8 cellular contexts compared by ENCODE assay signal in the genomic region with DNA sequence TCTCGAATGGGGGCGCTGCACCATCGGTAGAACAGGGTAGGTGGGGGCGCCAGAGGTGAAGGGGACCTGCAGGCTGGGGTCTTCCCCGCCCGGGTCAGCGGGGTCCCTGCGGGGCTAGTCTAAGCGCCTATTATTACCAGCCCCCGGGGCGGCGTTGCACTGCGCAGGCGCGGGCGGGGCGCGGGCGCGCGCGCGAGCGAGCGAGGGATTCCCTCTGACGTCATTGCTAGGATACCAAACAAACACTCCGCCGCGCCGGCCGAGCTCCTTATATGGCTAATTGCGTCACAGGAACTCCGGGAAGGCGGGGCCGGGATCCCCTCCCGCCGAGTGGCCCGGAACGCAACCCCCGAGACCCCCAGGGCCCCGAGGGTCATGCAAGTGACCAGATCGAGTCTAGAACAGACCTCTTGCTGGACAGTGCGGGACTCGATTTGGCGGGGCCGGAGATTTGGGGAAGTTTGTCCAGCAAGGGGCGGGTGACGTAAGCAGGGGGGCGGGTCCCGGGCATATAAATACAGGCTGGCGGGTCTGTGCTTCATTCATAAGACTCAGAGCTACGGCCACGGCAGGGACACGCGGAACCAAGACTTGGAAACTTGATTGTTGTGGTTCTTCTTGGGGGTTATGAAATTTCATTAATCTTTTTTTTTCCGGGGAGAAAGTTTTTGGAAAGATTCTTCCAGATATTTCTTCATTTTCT. TPM values are rescaled to one million over a fixed set of nuclear protein-coding genes. Genes with fewer than 3 reads are reported as not detected.
DNase-seq lines count a peak whose midpoint lies in the region; ATAC-seq, FAIRE-seq and TF ChIP-seq lines count a peak whose summit lies in the region.

Gene FOSB (plus strand): TSS at position 541 of the 703 bp plus-strand sequence. CDS start 591 bp downstream, outside the sequence.

- peak within 1 kb of the TSS; percentile 33 for H3K27ac ChIP-seq in KOPT-K1 (ENCODE audit: low read depth, low read length, poor library complexity, severe bottlenecking)

- peak within 1 kb of the TSS; percentile 89 for H3K4me3 Mint-ChIP-seq in activated T-helper 17 cell treated with anti-CD3 and anti-CD28 coated beads, Interleukin-2, amount 50 U/mL, for 72 hours
- H3K4me3 Mint-ChIP-seq in naive thymus-derived CD8-positive, alpha-beta T cell, result peak within 1 kb of the TSS; percentile 91 to 98 (median 94)
- H3K4me3 Mint-ChIP-seq in stimulated activated naive B cell treated with anti-CD40 and anti-IgM and Interleukin-4, amounts not matched to agents 10 μg/mL and 1 μg/mL and 100 μg/mL, for 72 hours, result peak within 1 kb of the TSS; percentile 91 to 93

- no peaks in the 10 kb centered on the region for H3K27me3 Mint-ChIP-seq in activated T-helper 17 cell treated with anti-CD3 and anti-CD28 coated beads, Interleukin-2, amount 50 U/mL, for 72 hours
- peaks cover 4 to 33% (median 13%) of the 10 kb centered on the region in 5 donors for H3K27me3 Mint-ChIP-seq in naive thymus-derived CD8-positive, alpha-beta T cell
- H3K27me3 Mint-ChIP-seq in stimulated activated naive B cell treated with anti-CD40 and anti-IgM and Interleukin-4, amounts not matched to agents 10 μg/mL and 1 μg/mL and 100 μg/mL, for 72 hours, result peaks cover 9 to 21% of the 10 kb centered on the region in 2 donors

- no peak for FAIRE-seq in D721Med (lab: Jason Lieb, UNC)

- no peaks in the 10 kb centered on the region for H3K36me3 ChIP-seq in KOPT-K1 (ENCODE audit: insufficient read depth, low read length)

- H3K9me3 ChIP-seq in KOPT-K1 (ENCODE audit: insufficient read depth, low read length, poor library complexity, severe bottlenecking), result no peaks in the 10 kb centered on the region

- H3K36me3 Mint-ChIP-seq in activated T-helper 17 cell treated with anti-CD3 and anti-CD28 coated beads, Interleukin-2, amount 50 U/mL, for 72 hours (ENCODE audit: low read depth), result peaks cover 50% of the 10 kb centered on the region
- peaks cover 0 to 5% (median 0%) of the 10 kb centered on the region in 3 donors for H3K36me3 Mint-ChIP-seq in naive thymus-derived CD8-positive, alpha-beta T cell
- H3K36me3 Mint-ChIP-seq in stimulated activated naive B cell treated with anti-CD40 and anti-IgM and Interleukin-4, amounts not matched to agents 10 μg/mL and 1 μg/mL and 100 μg/mL, for 72 hours, result peaks cover under 1 to 17% of the 10 kb centered on the region in 2 donors

- peaks cover 8% of the 10 kb centered on the region for H3K4me1 Mint-ChIP-seq in activated T-helper 17 cell treated with anti-CD3 and anti-CD28 coated beads, Interleukin-2, amount 50 U/mL, for 72 hours
- H3K4me1 Mint-ChIP-seq in naive thymus-derived CD8-positive, alpha-beta T cell, result peaks cover 21 to 53% (median 33%) of the 10 kb centered on the region in 4 donors
- H3K4me1 Mint-ChIP-seq in stimulated activated naive B cell treated with anti-CD40 and anti-IgM and Interleukin-4, amounts not matched to agents 10 μg/mL and 1 μg/mL and 100 μg/mL, for 72 hours, result peaks cover 53 to 63% of the 10 kb centered on the region in 2 donors

- H3K4me3 ChIP-seq in fibroblast of mammary gland (ENCODE audit: control insufficient read depth, low read depth, low read length), result peak within 1 kb of the TSS; percentile 93

- H3K9me3 Mint-ChIP-seq in activated T-helper 17 cell treated with anti-CD3 and anti-CD28 coated beads, Interleukin-2, amount 50 U/mL, for 72 hours, result no peaks in the 10 kb centered on the region
- H3K9me3 Mint-ChIP-seq in naive thymus-derived CD8-positive, alpha-beta T cell, result no peaks in the 10 kb centered on the region
- H3K9me3 Mint-ChIP-seq in stimulated activated naive B cell treated with anti-CD40 and anti-IgM and Interleukin-4, amounts not matched to agents 10 μg/mL and 1 μg/mL and 100 μg/mL, for 72 hours, result no peaks in the 10 kb centered on the region

- ATAC-seq in GM21526 (IDR thresholded peaks at IDR 0.05; ENCODE audit: low FRiP score, unreplicated experiment), result peak; percentile 41
- peak; percentile 34 for ATAC-seq in activated T-helper 17 cell treated with anti-CD3 and anti-CD28 coated beads, Interleukin-2, amount 50 U/mL, for 72 hours (replicated peaks)
- ATAC-seq in naive thymus-derived CD8-positive, alpha-beta T cell, result peak; percentile 13 to 21
- peak; percentile 22 to 39 for ATAC-seq in stimulated activated naive B cell treated with anti-CD40 and anti-IgM and Interleukin-4, amounts not matched to agents 10 μg/mL and 1 μg/mL and 100 μg/mL, for 72 hours (replicated peaks)

- peak; percentile 91 for DNase-seq in D721Med (ENCODE audit: insufficient read length, low spot score)
- peak; percentile 97 for DNase-seq in RKO (ENCODE audit: low spot score)
- DNase-seq in fibroblast of mammary gland (ENCODE audit: low read depth), result peak; percentile 92
- DNase-seq in naive thymus-derived CD8-positive, alpha-beta T cell, result peak; percentile 91 to 100 (median 96)
- DNase-seq in stimulated activated naive B cell treated with anti-CD40 and anti-IgM and Interleukin-4, amounts not matched to agents 10 μg/mL and 1 μg/mL and 100 μg/mL, for 72 hours, result peak; percentile 89

- TF ChIP-seq CTCF in D721Med (IDR thresholded peaks at IDR 0.05; ENCODE audit: insufficient read depth, missing control alignments) (no peak), fibroblast of mammary gland (conservative IDR thresholded peaks at IDR 0.05; ENCODE audit: control insufficient read depth, insufficient read depth, low read depth, low read length) (no peak)

- peak within 1 kb of the TSS; percentile 96 for H3K27ac Mint-ChIP-seq in activated T-helper 17 cell treated with anti-CD3 and anti-CD28 coated beads, Interleukin-2, amount 50 U/mL, for 72 hours
- peak within 1 kb of the TSS; percentile 85 to 100 (median 99) for H3K27ac Mint-ChIP-seq in naive thymus-derived CD8-positive, alpha-beta T cell
- H3K27ac Mint-ChIP-seq in stimulated activated naive B cell treated with anti-CD40 and anti-IgM and Interleukin-4, amounts not matched to agents 10 μg/mL and 1 μg/mL and 100 μg/mL, for 72 hours, result peak within 1 kb of the TSS; percentile 99

- POLR2A ChIA-PET in naive thymus-derived CD8-positive, alpha-beta T cell (lab: Charles Lee), result interaction anchor here (0.6 to 5.6 kb wide), 14 partner anchors 10 to 232 kb away, joined by 3 to 90 read pairs (median 5); partner anchors contain the start of gene OPA3

RNA-seq across cellular contexts. Expression of gene FOSB, which starts in this region (rescaled TPM):
- 10 to 100 TPM; 20.7 to 39.2 TPM for total RNA-seq in activated T-helper 17 cell treated with anti-CD3 and anti-CD28 coated beads, Interleukin-2, amount 50 U/mL, for 72 hours
- total RNA-seq in naive thymus-derived CD8-positive, alpha-beta T cell, result 1 to 10 TPM; 3.5 TPM
- 10 to 100 TPM; 10.2 to 11.4 (median 11.0) TPM for polyA plus RNA-seq in naive thymus-derived CD8-positive, alpha-beta T cell

Comparison
In these comparisons a context has a peak if more than half of its experiments do, and no peak if none do; other contexts are left out.
1. Peak in every context shown above with its lines: DNase-seq, ATAC-seq, H3K4me3 ChIP-seq and H3K27ac ChIP-seq.
2. RNA of gene FOSB (total RNA-seq): 20.7 to 39.2 TPM in activated T-helper 17 cell treated with anti-CD3 and anti-CD28 coated beads, Interleukin-2, amount 50 U/mL, for 72 hours; 3.5 TPM in naive thymus-derived CD8-positive, alpha-beta T cell; every median in the first group is over 4 times any median in the second.